In genomic region chr14:89644641-89645040, GRCh38 we compare ENCODE assay signal across 29 cellular contexts.
"Had no signal": no experiment of that assay in that cellular context is flagged by ENCODE, and none has a peak within 500 bp of the region (broad histone marks: within the 10 kb centered on the region; RNA-seq: fewer than 3 reads in every experiment).

No MANE protein-coding gene starts in this region.

- ATAC-seq: activated CD8-positive, alpha-beta T cell treated with anti-CD3 and anti-CD28 coated beads for 36 hours; activated T-cell treated with anti-CD3 and anti-CD28 coated beads, Interleukin-2, amount 50 U/mL, for 4 hours; Panc1 had no signal

- H3K27ac ChIP-seq: ascending aorta, cardiac muscle cell, KMS-11, SJCRH30, SK-N-MC had no signal

- H3K27ac Mint-ChIP-seq: activated CD4-positive, alpha-beta T cell treated with anti-CD3 and anti-CD28 coated beads, Interleukin-2, amount 10 ng/mL, durations not matched to agents 24 days and 14 days; T-helper 1 cell treated with Interleukin-12 subunit alpha and Interleukin-12 subunit beta and Interleukin-4 antibody, amounts not matched to agents 30 μg/mL and 1 μg/mL, for 36 hours had no signal

- H3K36me3 ChIP-seq: ascending aorta, cardiac muscle cell, SJCRH30 had no signal

- H3K4me3 ChIP-seq: ascending aorta, cardiac muscle cell, SJCRH30, SK-N-MC had no signal

- H3K4me1 ChIP-seq: ascending aorta, SJCRH30 had no signal

- H3K9me3 ChIP-seq: ascending aorta, SJCRH30 had no signal

- H3K27me3 ChIP-seq: ascending aorta, cardiac muscle cell, SJCRH30 had no signal

- H3K4me3 Mint-ChIP-seq: activated CD4-positive, alpha-beta T cell treated with anti-CD3 and anti-CD28 coated beads, Interleukin-2, amount 10 ng/mL, durations not matched to agents 24 days and 14 days; activated CD8-positive, alpha-beta T cell treated with anti-CD3 and anti-CD28 coated beads for 36 hours; activated naive CD4-positive, alpha-beta T cell treated with anti-CD3 and anti-CD28 coated beads, Interleukin-2, amount 10 ng/mL, durations not matched to agents 7 days and 5 days; activated naive CD8-positive, alpha-beta T cell; activated T-cell treated with anti-CD3 and anti-CD28 coated beads, Interleukin-2, amount 50 U/mL, for 4 hours; central memory CD8-positive, alpha-beta T cell; T-helper 1 cell treated with Interleukin-12 subunit alpha and Interleukin-12 subunit beta and Interleukin-4 antibody, amounts not matched to agents 30 μg/mL and 1 μg/mL, for 36 hours; T-helper 2 cell treated with Interferon-gamma antibody and Interleukin-4, amounts not matched to agents 5 μg/mL and 100 μg/mL, for 36 hours had no signal

- H3K27me3 Mint-ChIP-seq: activated CD4-positive, alpha-beta T cell treated with anti-CD3 and anti-CD28 coated beads, Interleukin-2, amount 10 ng/mL, durations not matched to agents 24 days and 14 days; activated CD8-positive, alpha-beta T cell treated with anti-CD3 and anti-CD28 coated beads for 36 hours; activated naive CD4-positive, alpha-beta T cell treated with anti-CD3 and anti-CD28 coated beads, Interleukin-2, amount 10 ng/mL, durations not matched to agents 7 days and 5 days; activated naive CD8-positive, alpha-beta T cell; central memory CD8-positive, alpha-beta T cell had no signal

- DNase-seq: activated CD4-positive, alpha-beta T cell treated with anti-CD3 and anti-CD28 coated beads, Interleukin-2, amount 10 ng/mL, durations not matched to agents 24 days and 14 days; activated CD4-positive, alpha-beta T cell treated with anti-CD3 and anti-CD28 coated beads, Interleukin-2, amount 50 U/mL, for 4 hours; activated CD8-positive, alpha-beta T cell treated with anti-CD3 and anti-CD28 coated beads for 36 hours; activated effector memory CD4-positive, alpha-beta T cell treated with Interleukin-2 at 50 U/mL for 16 hours; activated naive CD4-positive, alpha-beta T cell treated with anti-CD3 and anti-CD28 coated beads, Interleukin-2, amount 10 ng/mL, durations not matched to agents 7 days and 5 days; activated T-cell treated with anti-CD3 and anti-CD28 coated beads, Interleukin-2, amount 50 U/mL, for 4 hours; amygdala; MM.1S; MV-4-11; NCI-H1092; NCI-H1436 treated with DMSO at 0.1 percent for 48 hours; NCI-H1694 treated with DMSO at 0.1 percent for 48 hours; NCI-H2029; NCI-H2171 treated with DMSO at 0.1 percent for 48 hours; NCI-H2227 treated with DMSO at 0.1 percent for 48 hours; NCI-H446; NCI-H510A treated with DMSO at 0.1 percent for 48 hours; NCI-H526 treated with DMSO at 0.1 percent for 48 hours; SHP77; SJCRH30 had no signal

- H3K9me3 Mint-ChIP-seq: central memory CD8-positive, alpha-beta T cell had no signal
